21 cellular contexts compared by ENCODE assay signal in the genomic region with DNA sequence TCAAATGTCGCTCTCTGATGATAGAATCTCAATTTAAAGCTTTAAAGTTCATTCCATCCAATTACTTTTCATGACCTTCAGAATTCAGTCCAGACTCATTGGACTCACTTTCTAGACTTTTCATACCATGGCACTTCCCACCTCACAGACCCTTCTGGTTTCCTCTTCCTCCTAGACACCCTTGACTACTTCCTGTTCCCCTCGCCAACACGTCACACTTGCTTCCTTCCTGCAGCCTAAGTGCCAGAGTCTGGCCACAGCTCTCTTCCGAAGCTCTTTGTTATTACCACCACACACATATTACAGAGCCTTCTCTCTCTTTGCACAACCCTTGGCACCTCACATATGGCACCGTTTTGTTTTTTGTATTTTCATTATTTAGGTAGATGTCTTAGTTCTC. TPM values are rescaled to one million over a fixed set of nuclear protein-coding genes. Genes with fewer than 3 reads are reported as not detected.
DNase-seq lines count a peak whose midpoint lies in the region; ATAC-seq and TF ChIP-seq lines count a peak whose summit lies in the region.
"Had no signal": no experiment of that assay in that cellular context is flagged by ENCODE, and none has a peak within 500 bp of the region (broad histone marks: within the 10 kb centered on the region; RNA-seq: fewer than 3 reads in every experiment).

No MANE protein-coding gene starts in this region.

- no peaks in the 10 kb centered on the region for H4K20me1 ChIP-seq in Loucy (ENCODE audit: insufficient read depth, low read length, poor library complexity, severe bottlenecking)

- no peaks in the 10 kb centered on the region for H3K27me3 ChIP-seq in Loucy (ENCODE audit: insufficient read depth, low read length, poor library complexity, severe bottlenecking)
- H3K27me3 ChIP-seq in breast epithelium: no peaks in the 10 kb centered on the region
- H3K27me3 ChIP-seq: ascending aorta, foreskin keratinocyte had no signal

- H3K36me3 ChIP-seq in Loucy (ENCODE audit: insufficient read depth, low read length): no peaks in the 10 kb centered on the region
- H3K36me3 ChIP-seq in breast epithelium: no peaks in the 10 kb centered on the region

- no peak overlapping the region for H3K27ac ChIP-seq in breast epithelium
- H3K27ac ChIP-seq: ascending aorta, foreskin keratinocyte had no signal

- peak overlapping the region; percentile 50 for H3K27ac Mint-ChIP-seq in activated CD8-positive, alpha-beta memory T cell treated with anti-CD3 and anti-CD28 coated beads, Interleukin-2, amount 10 ng/mL, durations not matched to agents 7 days and 5 days
- H3K27ac Mint-ChIP-seq in activated naive CD8-positive, alpha-beta T cell: peak overlapping the region; percentile 83
- peak overlapping the region; percentile 75 to 83 for H3K27ac Mint-ChIP-seq in natural killer cell treated with Interleukin-12 subunit alpha and Interleukin-12 subunit beta and Interleukin-15 and Interleukin-18, amount 100 ng/mL, for 72 hours
- H3K27ac Mint-ChIP-seq: T-helper 1 cell treated with Interleukin-12 subunit alpha and Interleukin-12 subunit beta and Interleukin-4 antibody, amounts not matched to agents 30 μg/mL and 1 μg/mL, for 36 hours had no signal

- H3K79me2 ChIP-seq in Loucy (ENCODE audit: insufficient read depth, low read length): no peaks in the 10 kb centered on the region

- no peaks in the 10 kb centered on the region for H3K9me2 ChIP-seq in Loucy (replicated peaks; ENCODE audit: low read depth, low read length)

- H3K36me3 Mint-ChIP-seq in activated CD8-positive, alpha-beta memory T cell treated with anti-CD3 and anti-CD28 coated beads, Interleukin-2, amount 10 ng/mL, durations not matched to agents 7 days and 5 days: peaks cover 7% of the 10 kb centered on the region
- H3K36me3 Mint-ChIP-seq in activated naive CD8-positive, alpha-beta T cell: peaks cover 15% of the 10 kb centered on the region
- H3K36me3 Mint-ChIP-seq in natural killer cell treated with Interleukin-12 subunit alpha and Interleukin-12 subunit beta and Interleukin-15 and Interleukin-18, amount 100 ng/mL, for 72 hours: peaks cover 20% of the 10 kb centered on the region

- ATAC-seq in activated CD8-positive, alpha-beta memory T cell treated with anti-CD3 and anti-CD28 coated beads, Interleukin-2, amount 10 ng/mL, durations not matched to agents 7 days and 5 days: peak; percentile 63
- ATAC-seq in natural killer cell treated with Interleukin-12 subunit alpha and Interleukin-12 subunit beta and Interleukin-15 and Interleukin-18, amount 100 ng/mL, for 72 hours: peak; percentile 84 to 87
- ATAC-seq: foreskin keratinocyte, HCT116, sciatic nerve had no signal

- H3F3A ChIP-seq in Loucy (ENCODE audit: low read depth): no peaks in the 10 kb centered on the region

- H3K4me2 ChIP-seq in Loucy (ENCODE audit: low read depth, low read length, poor library complexity, severe bottlenecking): peak overlapping the region; percentile 7

- no peak overlapping the region for H3K9ac ChIP-seq in Loucy (ENCODE audit: low read depth, low read length, poor library complexity, severe bottlenecking)

- peaks cover 9% of the 10 kb centered on the region for H3K9me3 Mint-ChIP-seq in activated CD8-positive, alpha-beta memory T cell treated with anti-CD3 and anti-CD28 coated beads, Interleukin-2, amount 10 ng/mL, durations not matched to agents 7 days and 5 days (ENCODE audit: low read depth)
- peaks cover 10% of the 10 kb centered on the region for H3K9me3 Mint-ChIP-seq in activated naive CD8-positive, alpha-beta T cell (ENCODE audit: low read depth)
- peaks cover 9% of the 10 kb centered on the region for H3K9me3 Mint-ChIP-seq in natural killer cell treated with Interleukin-12 subunit alpha and Interleukin-12 subunit beta and Interleukin-15 and Interleukin-18, amount 100 ng/mL, for 72 hours
- H3K9me3 Mint-ChIP-seq: T-helper 1 cell treated with Interleukin-12 subunit alpha and Interleukin-12 subunit beta and Interleukin-4 antibody, amounts not matched to agents 30 μg/mL and 1 μg/mL, for 36 hours had no signal

- H3K4me1 Mint-ChIP-seq in activated CD8-positive, alpha-beta memory T cell treated with anti-CD3 and anti-CD28 coated beads, Interleukin-2, amount 10 ng/mL, durations not matched to agents 7 days and 5 days: peaks cover 22% of the 10 kb centered on the region
- H3K4me1 Mint-ChIP-seq in activated naive CD8-positive, alpha-beta T cell (ENCODE audit: low read depth): peaks cover 13% of the 10 kb centered on the region
- peaks cover 32 to 35% of the 10 kb centered on the region in 2 donors for H3K4me1 Mint-ChIP-seq in natural killer cell treated with Interleukin-12 subunit alpha and Interleukin-12 subunit beta and Interleukin-15 and Interleukin-18, amount 100 ng/mL, for 72 hours (ENCODE audit: low read depth in 2 of 2)

- H3K27me3 Mint-ChIP-seq in activated CD8-positive, alpha-beta memory T cell treated with anti-CD3 and anti-CD28 coated beads, Interleukin-2, amount 10 ng/mL, durations not matched to agents 7 days and 5 days: peaks cover 3% of the 10 kb centered on the region
- no peaks in the 10 kb centered on the region for H3K27me3 Mint-ChIP-seq in activated naive CD8-positive, alpha-beta T cell
- no peaks in the 10 kb centered on the region for H3K27me3 Mint-ChIP-seq in natural killer cell treated with Interleukin-12 subunit alpha and Interleukin-12 subunit beta and Interleukin-15 and Interleukin-18, amount 100 ng/mL, for 72 hours

- intact Hi-C loops in breast epithelium (cut with DNase I; ENCODE audit: low total_unique reads): loop anchor here (10.0 kb wide), 1 partner anchor 1554 kb away; no protein-coding TSS in a partner anchor

- H3K4me3 ChIP-seq in Loucy (ENCODE audit: low read length, poor library complexity, severe bottlenecking) (no peak overlapping the region), breast epithelium (no peak overlapping the region)
- H3K4me3 ChIP-seq: ascending aorta had no signal

- peak overlapping the region; percentile 14; the same call in 1 of the 2 replicates for H2AFZ ChIP-seq in Loucy (ENCODE audit: low read length)

- H3K4me1 ChIP-seq in Loucy (ENCODE audit: insufficient read depth, low read length, poor library complexity, severe bottlenecking) (peaks cover 10% of the 10 kb centered on the region), breast epithelium (no peaks in the 10 kb centered on the region)
- H3K4me1 ChIP-seq: ascending aorta, foreskin keratinocyte had no signal

- CTCF ChIA-PET in activated CD8-positive, alpha-beta memory T cell treated with anti-CD3 and anti-CD28 coated beads, Interleukin-2, amount 10 ng/mL, durations not matched to agents 7 days and 5 days (lab: Charles Lee): interaction anchor here (1.5 kb wide), 1 partner anchor 18 kb away, joined by 7 read pairs; no protein-coding TSS in a partner anchor

- no peak for TF ChIP-seq POLR2A in breast epithelium (IDR thresholded peaks at IDR 0.05)

- TF ChIP-seq CTCF in Loucy (conservative IDR thresholded peaks at IDR 0.05; ENCODE audit: low read length): no peak
- no peak for TF ChIP-seq CTCF in breast epithelium (IDR thresholded peaks at IDR 0.05)

- H3K4me3 Mint-ChIP-seq in activated CD8-positive, alpha-beta memory T cell treated with anti-CD3 and anti-CD28 coated beads, Interleukin-2, amount 10 ng/mL, durations not matched to agents 7 days and 5 days: no peak overlapping the region
- peak overlapping the region; percentile 58 for H3K4me3 Mint-ChIP-seq in activated naive CD8-positive, alpha-beta T cell
- peak overlapping the region; percentile 68 for H3K4me3 Mint-ChIP-seq in natural killer cell treated with Interleukin-12 subunit alpha and Interleukin-12 subunit beta and Interleukin-15 and Interleukin-18, amount 100 ng/mL, for 72 hours
- H3K4me3 Mint-ChIP-seq: T-helper 1 cell treated with Interleukin-12 subunit alpha and Interleukin-12 subunit beta and Interleukin-4 antibody, amounts not matched to agents 30 μg/mL and 1 μg/mL, for 36 hours had no signal

- H3K9me3 ChIP-seq in Loucy (ENCODE audit: insufficient read depth, low read depth, low read length) (no peaks in the 10 kb centered on the region), breast epithelium (no peaks in the 10 kb centered on the region)
- H3K9me3 ChIP-seq: ascending aorta had no signal

- peak; percentile 62 for DNase-seq in activated CD8-positive, alpha-beta memory T cell treated with anti-CD3 and anti-CD28 coated beads, Interleukin-2, amount 10 ng/mL, durations not matched to agents 7 days and 5 days
- DNase-seq in activated CD8-positive, alpha-beta memory T cell treated with anti-CD3 and anti-CD28 coated beads, Interleukin-2, amount 50 U/mL, for 48 hours: no peak
- peak; percentile 63 for DNase-seq in natural killer cell treated with Interleukin-12 subunit alpha and Interleukin-12 subunit beta and Interleukin-15 and Interleukin-18, amount 100 ng/mL, for 72 hours (ENCODE audit: low spot score)
- DNase-seq in A172 (ENCODE audit: low spot score) (no peak), NCI-H187 treated with DMSO at 0.1 percent for 48 hours (lab: John Stamatoyannopoulos, UW) (no peak), breast epithelium (ENCODE audit: low spot score in 2 of 2) (no peak)
- DNase-seq: ACHN; activated CD4-positive, CD25-positive, alpha-beta regulatory T cell treated with anti-CD3 and anti-CD28 coated beads, Interleukin-2, amount 50 U/mL, for 72 hours; COR-L47; EL; foreskin keratinocyte; left cardiac atrium; NCI-H1694 treated with DMSO at 0.1 percent for 48 hours; SHP77; stimulated activated CD4-positive, alpha-beta T cell treated with anti-CD3 and anti-CD28 coated beads, Interleukin-1b, Interleukin-23, amount 100 ng/mL, for 48 hours had no signal

RNA-seq across cellular contexts. Expression of a gene that starts 59.1 kb away (rescaled TPM):
- 10 to 100 TPM; 33.4 to 50.1 TPM for total RNA-seq in activated CD8-positive, alpha-beta memory T cell treated with anti-CD3 and anti-CD28 coated beads, Interleukin-2, amount 10 ng/mL, durations not matched to agents 7 days and 5 days
- total RNA-seq in natural killer cell treated with Interleukin-12 subunit alpha and Interleukin-12 subunit beta and Interleukin-15 and Interleukin-18, amount 100 ng/mL, for 72 hours: 10 to 100 TPM; 42.0 to 56.7 TPM
- 55.5 and 84.5 TPM in 2 replicates for total RNA-seq in A172 (2014; rRNA removed; shearing (Covaris generic))
- total RNA-seq in breast epithelium: 10 to 100 TPM; 18.4 to 34.1 (median 28.0) TPM

Comparison
In these comparisons a context has a peak if more than half of its experiments do, and no peak if none do; other contexts are left out.
1. DNase-seq: peak in activated CD8-positive, alpha-beta memory T cell treated with anti-CD3 and anti-CD28 coated beads, Interleukin-2, amount 10 ng/mL, durations not matched to agents 7 days and 5 days (single experiment) and natural killer cell treated with Interleukin-12 subunit alpha and Interleukin-12 subunit beta and Interleukin-15 and Interleukin-18, amount 100 ng/mL, for 72 hours (single experiment); none in activated CD8-positive, alpha-beta memory T cell treated with anti-CD3 and anti-CD28 coated beads, Interleukin-2, amount 50 U/mL, for 48 hours (single experiment), A172 (single experiment), NCI-H187 treated with DMSO at 0.1 percent for 48 hours (single experiment) and breast epithelium (0 of 2).
2. Peak in every context shown above with its lines, with median percentiles within 50 percentile points of each other: H3K27ac Mint-ChIP-seq.